In the genomic region with DNA sequence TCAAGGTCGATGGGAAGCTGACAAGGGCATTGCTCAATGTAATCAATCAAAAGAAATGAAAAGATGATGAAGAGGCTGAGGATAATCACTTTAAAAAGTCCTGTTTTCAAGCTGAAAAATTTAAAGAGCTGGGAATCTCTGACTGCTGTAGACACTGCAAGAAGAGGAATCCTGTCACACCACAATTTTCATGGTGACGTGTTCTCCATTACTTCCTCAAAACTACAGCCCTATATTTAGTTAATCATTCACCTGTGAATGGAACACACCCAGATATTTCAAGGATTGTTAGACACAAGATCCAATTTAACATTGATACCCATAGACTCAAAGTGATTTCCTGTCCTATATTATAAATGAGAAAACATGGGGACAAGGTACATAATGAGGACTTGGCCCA, we compare ENCODE assay signal across 21 cellular contexts.
"Had no signal": no experiment of that assay in that cellular context is flagged by ENCODE, and none has a peak within 500 bp of the region (broad histone marks: within the 10 kb centered on the region; RNA-seq: fewer than 3 reads in every experiment).

No MANE protein-coding gene starts in this region.

- H3K27me3 Mint-ChIP-seq: activated naive CD8-positive, alpha-beta T cell; naive thymus-derived CD4-positive, alpha-beta T cell had no signal

- DNase-seq: activated CD4-positive, alpha-beta T cell treated with anti-CD3 and anti-CD28 coated beads for 4 hours; activated CD4-positive, alpha-beta T cell treated with anti-CD3 and anti-CD28 coated beads, Interleukin-2, amount 50 U/mL, for 4 hours; activated naive CD4-positive, alpha-beta T cell; activated T-cell treated with anti-CD3 and anti-CD28 coated beads for 4 hours; activated T-cell treated with anti-CD3 and anti-CD28 coated beads, Interleukin-2, amount 50 U/mL, for 72 hours; aorta; body of pancreas; dermis blood vessel endothelial cell; effector CD4-positive, alpha-beta T cell; islet precursor cell; midbrain; naive thymus-derived CD4-positive, alpha-beta T cell; pancreas; psoas muscle; spleen; stimulated activated naive CD4-positive, alpha-beta T cell; tibial artery had no signal

- H3K4me3 Mint-ChIP-seq: activated naive CD8-positive, alpha-beta T cell; activated T-cell treated with anti-CD3 and anti-CD28 coated beads, Interleukin-2, amount 50 U/mL, for 72 hours; naive thymus-derived CD4-positive, alpha-beta T cell had no signal

- H3K36me3 Mint-ChIP-seq: activated naive CD8-positive, alpha-beta T cell; naive thymus-derived CD4-positive, alpha-beta T cell had no signal

- H3K27ac Mint-ChIP-seq: activated naive CD8-positive, alpha-beta T cell; activated T-cell treated with anti-CD3 and anti-CD28 coated beads, Interleukin-2, amount 50 U/mL, for 72 hours; naive thymus-derived CD4-positive, alpha-beta T cell had no signal

- H3K4me1 Mint-ChIP-seq: naive thymus-derived CD4-positive, alpha-beta T cell had no signal

- H3K4me3 ChIP-seq: body of pancreas, pancreas, psoas muscle, right atrium auricular region, spleen, suprapubic skin, tibial artery had no signal

- H3K4me1 ChIP-seq: body of pancreas, pancreas, psoas muscle, right atrium auricular region, spleen, suprapubic skin, tibial artery had no signal

- ATAC-seq: activated T-cell treated with anti-CD3 and anti-CD28 coated beads, Interleukin-2, amount 50 U/mL, for 72 hours; body of pancreas; naive thymus-derived CD4-positive, alpha-beta T cell; psoas muscle had no signal

- H3K9me3 ChIP-seq: body of pancreas, pancreas, right atrium auricular region, suprapubic skin, tibial artery had no signal

- H3K27me3 ChIP-seq: body of pancreas, pancreas, right atrium auricular region, spleen, suprapubic skin, tibial artery had no signal

- H3K27ac ChIP-seq: body of pancreas, pancreas, psoas muscle, right atrium auricular region, spleen, suprapubic skin, tibial artery, VCaP had no signal

- H3K36me3 ChIP-seq: pancreas, right atrium auricular region, spleen, suprapubic skin, tibial artery had no signal
